Comparison of ENCODE assay signal across 24 cellular contexts in the genomic region with DNA sequence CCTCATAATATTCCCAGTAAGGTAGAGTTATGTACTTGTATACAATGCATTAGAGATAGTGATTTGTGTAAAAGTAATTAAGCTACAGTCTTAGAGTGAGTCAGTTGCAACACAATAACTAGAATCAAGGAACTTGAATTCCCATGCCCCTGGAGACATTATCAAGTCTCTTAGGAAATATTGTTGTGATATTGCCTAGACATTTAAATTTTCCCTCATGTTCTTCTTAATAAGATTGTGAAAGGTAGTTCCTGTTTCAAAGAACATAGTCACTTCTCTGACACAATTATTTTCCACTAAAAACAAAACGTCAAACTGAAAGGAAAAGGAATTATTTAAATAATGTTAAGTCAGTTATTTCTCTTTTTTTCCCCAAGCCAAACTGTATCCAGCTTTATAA. TPM values are rescaled to one million over a fixed set of nuclear protein-coding genes. Genes with fewer than 3 reads are reported as not detected.
DNase-seq lines count a peak whose midpoint lies in the region; ATAC-seq and TF ChIP-seq lines count a peak whose summit lies in the region.
"Had no signal": no experiment of that assay in that cellular context is flagged by ENCODE, and none has a peak within 500 bp of the region (broad histone marks: within the 10 kb centered on the region; RNA-seq: fewer than 3 reads in every experiment).

No MANE protein-coding gene starts in this region.

- no peaks in the 10 kb centered on the region for H3K9me2 ChIP-seq in PC-3 (replicated peaks; ENCODE audit: low read length)

- no peak for TF ChIP-seq POLR2A in heart left ventricle (IDR thresholded peaks at IDR 0.05)

- no peak for DNase-seq in heart left ventricle
- no peak for DNase-seq in Right ventricle myocardium superior
- peak; percentile 43 for DNase-seq in SIG-M5 (lab: John Stamatoyannopoulos, UW)
- peak; percentile 50 for DNase-seq in dermis blood vessel endothelial cell
- no peak for DNase-seq in omental fat pad (ENCODE audit: low spot score)
- DNase-seq in PC-3, result no peak
- DNase-seq: 8988T; activated CD8-positive, alpha-beta memory T cell treated with anti-CD3 and anti-CD28 coated beads for 24 hours; activated naive CD4-positive, alpha-beta T cell treated with Interleukin-2 at 50 U/mL for 16 hours; activated T-cell treated with anti-CD3 and anti-CD28 coated beads, Interleukin-2, amount 50 U/mL, for 4 hours; endodermal cell; foreskin fibroblast; kidney glomerular epithelial cell; natural killer cell; NCI-H1105 treated with DMSO at 0.1 percent for 48 hours; NCI-H2107; NCI-H510A treated with DMSO at 0.1 percent for 48 hours had no signal

- no peaks in the 10 kb centered on the region for H3K9me3 ChIP-seq in heart left ventricle
- no peaks in the 10 kb centered on the region for H3K9me3 ChIP-seq in PC-3 (ENCODE audit: low read length)
- H3K9me3 ChIP-seq: SJSA1, suprapubic skin, vagina had no signal

- no peaks in the 10 kb centered on the region for H3K79me2 ChIP-seq in PC-3 (ENCODE audit: low read length)

- peak in 3 of 4 donors; percentile 38 to 63 (median 54) for ATAC-seq in heart left ventricle
- ATAC-seq in Right ventricle myocardium superior (ENCODE audit: poor library complexity), result no peak
- peak; percentile 48 for ATAC-seq in omental fat pad (ENCODE audit: low FRiP score)
- ATAC-seq in HG02852 (IDR thresholded peaks at IDR 0.05; ENCODE audit: unreplicated experiment), result no peak
- ATAC-seq in GM19455 (IDR thresholded peaks at IDR 0.05; ENCODE audit: unreplicated experiment), result no peak
- no peak for ATAC-seq in PC-3
- ATAC-seq: activated CD4-positive, CD25-positive, alpha-beta regulatory T cell treated with anti-CD3 and anti-CD28 coated beads, Interleukin-2, amount 50 U/mL, for 24 hours; activated T-cell treated with anti-CD3 and anti-CD28 coated beads, Interleukin-2, amount 50 U/mL, for 4 hours; natural killer cell had no signal

- POLR2A ChIA-PET in PC-3 (lab: Charles Lee; ENCODE audit: unreplicated experiment), result interaction anchor here (0.5 kb wide), 1 partner anchor 227 kb away, joined by 5 read pairs; no protein-coding TSS in a partner anchor

- no peak for TF ChIP-seq CTCF in heart left ventricle (IDR thresholded peaks at IDR 0.05)
- no peak for TF ChIP-seq CTCF in omental fat pad (IDR thresholded peaks at IDR 0.05)
- no peak for TF ChIP-seq CTCF in PC-3 (conservative IDR thresholded peaks at IDR 0.05; ENCODE audit: low read depth, low read length)

- H3K27me3 ChIP-seq in heart left ventricle (no peaks in the 10 kb centered on the region), PC-3 (ENCODE audit: low read length) (no peaks in the 10 kb centered on the region)
- H3K27me3 ChIP-seq: SJSA1, suprapubic skin, vagina had no signal

- intact Hi-C loops in heart left ventricle (cut with DNase I) (loop anchor here in 1 of 10 donors (10.0 kb wide), 1 partner anchor 69 kb away; no protein-coding TSS in a partner anchor), Right ventricle myocardium superior (cut with DNase I) (no loop called here), PC-3 (cut with micrococcal nuclease) (no loop called here)

- peak overlapping the region in 7 of 12 donors; percentile 1 to 79 (median 31) for H3K27ac ChIP-seq in heart left ventricle
- H3K27ac ChIP-seq in PC-3 (ENCODE audit: low read length), result no peak overlapping the region
- H3K27ac ChIP-seq: KMS-11, SJSA1, suprapubic skin, vagina had no signal

- H2AFZ ChIP-seq in PC-3 (ENCODE audit: low read length), result no peak overlapping the region

- no peak overlapping the region for H3K9ac ChIP-seq in PC-3 (ENCODE audit: low read length)
- H3K9ac ChIP-seq: KMS-11 had no signal

- no TSS peak for BruUV-seq in PC-3 (replicated peaks; lab: Mats Ljungman, UMichigan)

- WGBS in heart left ventricle, 4 donors, result 33 to 52% (median 44%) methylated on average over 1 of the region's 1 CpG

- no peaks in the 10 kb centered on the region for H3F3A ChIP-seq in PC-3 (ENCODE audit: low read length, unreplicated experiment)

- no peaks in the 10 kb centered on the region for H4K20me1 ChIP-seq in PC-3 (ENCODE audit: low read length)

- H3K4me3 ChIP-seq in heart left ventricle (no peak overlapping the region), PC-3 (ENCODE audit: low read length) (no peak overlapping the region)
- H3K4me3 ChIP-seq: SJSA1, suprapubic skin, vagina had no signal

- H3K4me2 ChIP-seq in PC-3 (ENCODE audit: low read length), result no peak overlapping the region
- H3K4me2 ChIP-seq: KMS-11 had no signal

- H3K4me1 ChIP-seq in heart left ventricle (peaks cover 0 to 41% (median 14%) of the 10 kb centered on the region in 12 donors), PC-3 (ENCODE audit: insufficient read depth, low read length) (no peaks in the 10 kb centered on the region)
- H3K4me1 ChIP-seq: SJSA1 had no signal

- CTCF ChIA-PET in PC-3 (lab: Charles Lee), result no interaction called here

- H3K36me3 ChIP-seq in heart left ventricle (no peaks in the 10 kb centered on the region), PC-3 (ENCODE audit: low read depth, low read length) (no peaks in the 10 kb centered on the region)
- H3K36me3 ChIP-seq: SJSA1, suprapubic skin, vagina had no signal

RNA-seq across cellular contexts. Expression of a gene that starts 12.9 kb away (rescaled TPM):
- 10 to 100 TPM; 19.1 to 78.6 (median 46.1) TPM for total RNA-seq in heart left ventricle
- polyA plus RNA-seq in heart left ventricle, result 10 to 100 TPM; 30.6 to 90.0 TPM
- 32.9 TPM for total RNA-seq in Right ventricle myocardium superior
- total RNA-seq in dermis blood vessel endothelial cell, result 129 and 199 TPM in 2 replicates
- 100 to 1,000 TPM in 3 of 4 donors, 10 to 100 TPM in 1; 70.8 to 487 (median 228) TPM for total RNA-seq in omental fat pad
- 20.2 and 20.6 TPM in 2 replicates for total RNA-seq in PC-3 (2014; rRNA removed)

Comparison
In these comparisons a context has a peak if more than half of its experiments do, and no peak if none do; other contexts are left out.
1. ATAC-seq: peak in heart left ventricle (3 of 4) and omental fat pad (single experiment); none in Right ventricle myocardium superior (single experiment), HG02852 (single experiment), GM19455 (single experiment) and PC-3 (single experiment).
2. DNase-seq: peak in SIG-M5 (single experiment) and dermis blood vessel endothelial cell (single experiment); none in heart left ventricle (0 of 5), Right ventricle myocardium superior (single experiment), omental fat pad (single experiment) and PC-3 (single experiment).